In genomic region chr22:30829901-30830550, GRCh38 we compare ENCODE assay signal across 13 cellular contexts.
DNase-seq lines count a peak whose midpoint lies in the region; ATAC-seq, FAIRE-seq and TF ChIP-seq lines count a peak whose summit lies in the region.
"Had no signal": no experiment of that assay in that cellular context is flagged by ENCODE, and none has a peak within 500 bp of the region (broad histone marks: within the 10 kb centered on the region; RNA-seq: fewer than 3 reads in every experiment).

No MANE protein-coding gene starts in this region.

- H3K4me1 ChIP-seq in heart right ventricle (peaks cover 0 to 21% (median 7%) of the 10 kb centered on the region in 9 donors), right atrium auricular region (peaks cover 0 to 12% of the 10 kb centered on the region in 2 donors), adipocyte (ENCODE audit: control insufficient read depth, insufficient read depth, low read length) (peaks cover 6% of the 10 kb centered on the region), foreskin keratinocyte (peaks cover 16% of the 10 kb centered on the region), smooth muscle cell (ENCODE audit: low read depth) (no peaks in the 10 kb centered on the region)

- H3K9ac ChIP-seq in adipocyte (ENCODE audit: low read length) (peak overlapping the region; percentile 11), smooth muscle cell (ENCODE audit: low read depth) (no peak overlapping the region)

- no peaks in the 10 kb centered on the region for H4K20me1 ChIP-seq in smooth muscle cell (ENCODE audit: low read depth)

- no peaks in the 10 kb centered on the region for H3K36me3 ChIP-seq in heart right ventricle
- H3K36me3 ChIP-seq in right atrium auricular region = no peaks in the 10 kb centered on the region
- no peaks in the 10 kb centered on the region for H3K36me3 ChIP-seq in adipocyte (ENCODE audit: control insufficient read depth, insufficient read depth, low read length, severe bottlenecking)
- H3K36me3 ChIP-seq in smooth muscle cell (ENCODE audit: low read depth) = no peaks in the 10 kb centered on the region
- H3K36me3 ChIP-seq: cardiac muscle cell, upper lobe of left lung had no signal

- 61 to 63% methylated on average over 12 of the region's 12 CpGs for WGBS in heart right ventricle, 2 donors
- 91% methylated on average over 12 of the region's 12 CpGs for WGBS in smooth muscle cell (ENCODE audit: low lambda C conversion rate)

- H3F3A ChIP-seq in smooth muscle cell (ENCODE audit: low read depth) = no peaks in the 10 kb centered on the region

- FAIRE-seq in urothelium cell line (lab: Jason Lieb, UNC) = peak; percentile 32
- FAIRE-seq: GM12891 had no signal

- no peak for TF ChIP-seq CTCF in heart right ventricle (IDR thresholded peaks at IDR 0.05)
- TF ChIP-seq CTCF in right atrium auricular region (IDR thresholded peaks at IDR 0.05) = no peak
- TF ChIP-seq CTCF in foreskin keratinocyte (conservative IDR thresholded peaks at IDR 0.05) = peak; percentile 36
- no peak for TF ChIP-seq CTCF in smooth muscle cell (IDR thresholded peaks at IDR 0.05; ENCODE audit: borderline replicate concordance, insufficient read depth, poor library complexity, severe bottlenecking)

- H3K79me2 ChIP-seq in smooth muscle cell (ENCODE audit: low read depth) = no peaks in the 10 kb centered on the region

- no peaks in the 10 kb centered on the region for H3K9me3 ChIP-seq in heart right ventricle
- no peaks in the 10 kb centered on the region for H3K9me3 ChIP-seq in right atrium auricular region
- no peaks in the 10 kb centered on the region for H3K9me3 ChIP-seq in adipocyte (ENCODE audit: control insufficient read depth, low read length)
- no peaks in the 10 kb centered on the region for H3K9me3 ChIP-seq in smooth muscle cell (replicated peaks; ENCODE audit: low read depth)
- H3K9me3 ChIP-seq: upper lobe of left lung had no signal

- H3K27ac ChIP-seq in heart right ventricle (peak overlapping the region in 3 of 10 donors; percentile 28 to 60 (median 29)), right atrium auricular region (no peak overlapping the region), foreskin keratinocyte (peak overlapping the region; percentile 97), smooth muscle cell (ENCODE audit: low read depth) (no peak overlapping the region)
- H3K27ac ChIP-seq: cardiac muscle cell, upper lobe of left lung had no signal

- no peak overlapping the region for H3K4me2 ChIP-seq in smooth muscle cell

- H3K4me3 ChIP-seq in heart right ventricle = no peak overlapping the region
- H3K4me3 ChIP-seq in right atrium auricular region = no peak overlapping the region
- H3K4me3 ChIP-seq in adipocyte (ENCODE audit: low read length) = no peak overlapping the region
- no peak overlapping the region for H3K4me3 ChIP-seq in smooth muscle cell
- H3K4me3 ChIP-seq: cardiac muscle cell, upper lobe of left lung had no signal

- no peak for DNase-seq in heart right ventricle
- DNase-seq in right atrium auricular region (ENCODE audit: low spot score) = no peak
- peak; percentile 72 for DNase-seq in adipocyte (ENCODE audit: low read depth)
- DNase-seq in foreskin keratinocyte = peak; percentile 99 to 100
- peak; percentile 80 for DNase-seq in urothelium cell line (ENCODE audit: low spot score)
- DNase-seq in SIG-M5 treated with dmso at 0.1 percent for 504 hours (lab: John Stamatoyannopoulos, UW; ENCODE audit: unreplicated experiment) = no peak
- DNase-seq in smooth muscle cell (lab: John Stamatoyannopoulos, UW; ENCODE audit: unreplicated experiment) = no peak
- DNase-seq in UCSD-AML1 (lab: John Stamatoyannopoulos, UW; ENCODE audit: unreplicated experiment) = no peak
- DNase-seq: NCI-H1436 treated with DMSO at 0.1 percent for 48 hours, Right ventricle myocardium superior, upper lobe of left lung had no signal

- no peak overlapping the region for H2AFZ ChIP-seq in smooth muscle cell (ENCODE audit: low read depth)

- ATAC-seq in heart right ventricle (peak in 5 of 8 donors; percentile 21 to 73 (median 43)), foreskin keratinocyte (peak; percentile 88)

- intact Hi-C loops in heart right ventricle (cut with DNase I) = no loop called here

- peaks cover 0 to 6% (median 2%) of the 10 kb centered on the region in 7 donors for H3K27me3 ChIP-seq in heart right ventricle
- H3K27me3 ChIP-seq in right atrium auricular region = no peaks in the 10 kb centered on the region
- no peaks in the 10 kb centered on the region for H3K27me3 ChIP-seq in adipocyte (replicated peaks; ENCODE audit: control insufficient read depth, insufficient read depth, low read length)
- no peaks in the 10 kb centered on the region for H3K27me3 ChIP-seq in foreskin keratinocyte
- H3K27me3 ChIP-seq in smooth muscle cell (ENCODE audit: low read depth) = peaks cover 23% of the 10 kb centered on the region
- H3K27me3 ChIP-seq: upper lobe of left lung had no signal

Comparison
In these comparisons a context has a peak if more than half of its experiments do, and no peak if none do; other contexts are left out.
1. DNase-seq: peak in adipocyte (single experiment), foreskin keratinocyte (2 of 2) and urothelium cell line (single experiment); none in heart right ventricle (0 of 2), right atrium auricular region (single experiment), SIG-M5 treated with dmso at 0.1 percent for 504 hours (single experiment), smooth muscle cell (single experiment) and UCSD-AML1 (single experiment).